ENCODE assay signal across 8 cellular contexts in genomic region chr17:4858880-4859260, GRCh38.
DNase-seq lines count a peak whose midpoint lies in the region; FAIRE-seq lines count a peak whose summit lies in the region.
"Had no signal": no experiment of that assay in that cellular context is flagged by ENCODE, and none has a peak within 500 bp of the region (broad histone marks: within the 10 kb centered on the region; RNA-seq: fewer than 3 reads in every experiment).

No MANE protein-coding gene starts in this region.

- FAIRE-seq in urothelium cell line (lab: Jason Lieb, UNC), result no peak
- FAIRE-seq: A204.1 had no signal

- peak; percentile 5 for DNase-seq in NCI-H2196 (lab: John Stamatoyannopoulos, UW; ENCODE audit: unreplicated experiment)
- no peak for DNase-seq in NCI-H2196 treated with DMSO at 0.1 percent for 48 hours (lab: John Stamatoyannopoulos, UW; ENCODE audit: unreplicated experiment)
- DNase-seq in islet precursor cell, result peak; percentile 95
- DNase-seq in urothelium cell line (ENCODE audit: low spot score), result peak; percentile 64
- no peak for DNase-seq in effector CD8-positive, alpha-beta T cell (lab: John Stamatoyannopoulos, UW)
- no peak for DNase-seq in DMS79 (lab: John Stamatoyannopoulos, UW)
- DNase-seq: NCI-H748 treated with DMSO at 0.1 percent for 48 hours had no signal

Comparison
In these comparisons a context has a peak if more than half of its experiments do, and no peak if none do; other contexts are left out.
1. DNase-seq: peak in NCI-H2196 (single experiment), islet precursor cell (single experiment) and urothelium cell line (single experiment); none in NCI-H2196 treated with DMSO at 0.1 percent for 48 hours (single experiment), effector CD8-positive, alpha-beta T cell (single experiment) and DMS79 (single experiment).